20 cellular contexts compared by ENCODE assay signal in genomic region chr1:151049458-151049857, GRCh38. TPM values are rescaled to one million over a fixed set of nuclear protein-coding genes. Genes with fewer than 3 reads are reported as not detected.
DNase-seq lines count a peak whose midpoint lies in the region; ATAC-seq and TF ChIP-seq lines count a peak whose summit lies in the region.
"Had no signal": no experiment of that assay in that cellular context is flagged by ENCODE, and none has a peak within 500 bp of the region (broad histone marks: within the 10 kb centered on the region; RNA-seq: fewer than 3 reads in every experiment).

No MANE protein-coding gene starts in this region.

- no peak for TF ChIP-seq POLR2A in suprapubic skin (IDR thresholded peaks at IDR 0.05)

- peak overlapping the region; percentile 24 for H3K4me3 Mint-ChIP-seq in activated B cell treated with CpG ODN at 0.5 μM for 24 hours

- TF ChIP-seq EP300 in suprapubic skin (IDR thresholded peaks at IDR 0.05) = no peak

- WGBS in suprapubic skin = 83% methylated on average over 3 of the region's 5 CpGs

- CTCF ChIA-PET in activated B cell treated with CpG ODN at 0.5 μM for 24 hours (lab: Charles Lee) = interaction anchor here (1.2 to 1.3 kb wide), 2 partner anchors 9 to 26 kb away, joined by 3 to 5 read pairs; no protein-coding TSS in a partner anchor

- TF ChIP-seq CTCF in cardiac muscle cell (IDR thresholded peaks at IDR 0.05; ENCODE audit: low read depth, low read length) = no peak
- TF ChIP-seq CTCF in activated B cell treated with CpG ODN at 0.5 μM for 24 hours (IDR thresholded peaks at IDR 0.05) = no peak
- TF ChIP-seq CTCF in lower lobe of right lung (IDR thresholded peaks at IDR 0.05) = no peak
- no peak for TF ChIP-seq CTCF in suprapubic skin (IDR thresholded peaks at IDR 0.05)

- no peaks in the 10 kb centered on the region for H3K9me3 Mint-ChIP-seq in activated B cell treated with CpG ODN at 0.5 μM for 24 hours
- H3K9me3 Mint-ChIP-seq: stimulated activated naive B cell treated with anti-CD40 and anti-IgM and Interleukin-4, amounts not matched to agents 10 μg/mL and 1 μg/mL and 100 μg/mL, for 72 hours had no signal

- peaks cover 40% of the 10 kb centered on the region for H3K36me3 Mint-ChIP-seq in activated B cell treated with CpG ODN at 0.5 μM for 24 hours (ENCODE audit: low read depth)

- ATAC-seq in left ventricle myocardium superior (no peak), activated B cell treated with CpG ODN at 0.5 μM for 24 hours (ENCODE audit: low read depth) (no peak), lower lobe of right lung (no peak), GM19463 (IDR thresholded peaks at IDR 0.05; ENCODE audit: unreplicated experiment) (no peak), GM18909 (IDR thresholded peaks at IDR 0.05; ENCODE audit: poor library complexity, unreplicated experiment) (no peak)
- ATAC-seq: right cardiac atrium had no signal

- H3K27me3 ChIP-seq in cardiac muscle cell (no peaks in the 10 kb centered on the region), lower lobe of right lung (ENCODE audit: low read depth) (no peaks in the 10 kb centered on the region), suprapubic skin (no peaks in the 10 kb centered on the region)
- H3K27me3 ChIP-seq: ascending aorta had no signal

- H3K4me1 ChIP-seq in cardiac muscle cell (ENCODE audit: low read depth) (peaks cover 18% of the 10 kb centered on the region), lower lobe of right lung (peaks cover 21% of the 10 kb centered on the region), suprapubic skin (peaks cover 25% of the 10 kb centered on the region)
- H3K4me1 ChIP-seq: ascending aorta had no signal

- no peak for DNase-seq in cardiac muscle cell (ENCODE audit: low read depth in 1 of 2, low spot score in 1 of 2)
- no peak for DNase-seq in left ventricle myocardium superior
- no peak for DNase-seq in activated B cell treated with CpG ODN at 0.5 μM for 24 hours
- no peak for DNase-seq in lower lobe of right lung
- no peak for DNase-seq in suprapubic skin (ENCODE audit: low spot score in 2 of 2)
- DNase-seq in OCI-M2 (lab: John Stamatoyannopoulos, UW; ENCODE audit: unreplicated experiment) = no peak
- DNase-seq: activated CD8-positive, alpha-beta memory T cell treated with anti-CD3 and anti-CD28 coated beads, Interleukin-2, amount 50 U/mL, for 48 hours; DND-41; effector memory CD4-positive, alpha-beta T cell; KBM-7; kidney; NCI-H1417 treated with DMSO at 0.1 percent for 48 hours; NCI-H526; right cardiac atrium; stimulated activated CD4-positive, alpha-beta T cell treated with anti-CD3 and anti-CD28 coated beads, Interleukin-2, amount 100 ng/mL, for 48 hours; stimulated activated naive B cell treated with anti-CD40 and anti-IgM and Interleukin-4, amounts not matched to agents 10 μg/mL and 1 μg/mL and 100 μg/mL, for 72 hours had no signal

- POLR2A ChIA-PET in activated B cell treated with CpG ODN at 0.5 μM for 24 hours (lab: Charles Lee) = interaction anchor here (0.7 to 4.7 kb wide), 3 partner anchors 19 to 890 kb away, joined by 3 to 37 read pairs (median 3); partner anchors contain the start of gene GABPB2

- H3K36me3 ChIP-seq in cardiac muscle cell (peaks cover 15% of the 10 kb centered on the region), lower lobe of right lung (peaks cover 36% of the 10 kb centered on the region), suprapubic skin (peaks cover 32% of the 10 kb centered on the region)

- H3K4me3 ChIP-seq in cardiac muscle cell (no peak overlapping the region), lower lobe of right lung (no peak overlapping the region), suprapubic skin (no peak overlapping the region)

- no peaks in the 10 kb centered on the region for H3K9me3 ChIP-seq in cardiac muscle cell (ENCODE audit: low read depth)
- H3K9me3 ChIP-seq in lower lobe of right lung = no peaks in the 10 kb centered on the region
- no peaks in the 10 kb centered on the region for H3K9me3 ChIP-seq in suprapubic skin
- H3K9me3 ChIP-seq: ascending aorta had no signal

- intact Hi-C loops in left ventricle myocardium superior (cut with micrococcal nuclease) (no loop called here), activated B cell treated with CpG ODN at 0.5 μM for 24 hours (cut with micrococcal nuclease) (loop anchor here (2.0 to 5.0 kb wide), 2 partner anchors 41 to 172 kb away; partner anchors contain the start of genes ARNT and PRUNE1), lower lobe of right lung (cut with DNase I) (no loop called here)

- H3K27me3 Mint-ChIP-seq in activated B cell treated with CpG ODN at 0.5 μM for 24 hours = no peaks in the 10 kb centered on the region
- H3K27me3 Mint-ChIP-seq: stimulated activated naive B cell treated with anti-CD40 and anti-IgM and Interleukin-4, amounts not matched to agents 10 μg/mL and 1 μg/mL and 100 μg/mL, for 72 hours had no signal

- peaks cover 45% of the 10 kb centered on the region for H3K4me1 Mint-ChIP-seq in activated B cell treated with CpG ODN at 0.5 μM for 24 hours

- peak overlapping the region; percentile 44 for H3K27ac Mint-ChIP-seq in activated B cell treated with CpG ODN at 0.5 μM for 24 hours

- H3K27ac ChIP-seq in cardiac muscle cell (peak overlapping the region; percentile 42), lower lobe of right lung (peak overlapping the region; percentile 18), suprapubic skin (peak overlapping the region; percentile 28)

RNA-seq across cellular contexts. Expression of gene C1orf56, which starts 1.9 kb away (rescaled TPM):
- total RNA-seq in cardiac muscle cell (11.6 and 13.6 TPM in 2 replicates), left ventricle myocardium superior (7.3 TPM), activated B cell treated with CpG ODN at 0.5 μM for 24 hours (2.4 and 2.5 TPM in 2 replicates), lower lobe of right lung (4.8 TPM), suprapubic skin (1 to 10 TPM; 2.7 to 4.7 (median 3.9) TPM)
- 15.6 TPM in 2 replicates for polyA plus RNA-seq in cardiac muscle cell

RNA-seq across cellular contexts. Expression of gene CDC42SE1, which starts 10.0 kb away (rescaled TPM):
- 42.8 and 49.3 TPM in 2 replicates for total RNA-seq in cardiac muscle cell
- polyA plus RNA-seq in cardiac muscle cell = 24.0 and 25.4 TPM in 2 replicates
- 27.2 TPM for total RNA-seq in left ventricle myocardium superior
- 139 and 148 TPM in 2 replicates for total RNA-seq in activated B cell treated with CpG ODN at 0.5 μM for 24 hours
- total RNA-seq in lower lobe of right lung = 114 TPM
- 100 to 1,000 TPM; 109 to 122 (median 115) TPM for total RNA-seq in suprapubic skin

RNA-seq across cellular contexts. Expression of gene MLLT11, which starts 10.7 kb away (rescaled TPM):
- total RNA-seq in cardiac muscle cell (15.1 and 30.1 TPM in 2 replicates), left ventricle myocardium superior (1.8 TPM), activated B cell treated with CpG ODN at 0.5 μM for 24 hours (0.59 and 0.67 TPM in 2 replicates), lower lobe of right lung (0.56 TPM), suprapubic skin (1 to 10 TPM in 3 of 4 donors, under 1 TPM in 1; 0.24 to 1.5 (median 1.2) TPM)
- 54.5 and 91.6 TPM in 2 replicates for polyA plus RNA-seq in cardiac muscle cell

RNA-seq across cellular contexts. Expression of gene BNIPL, which starts 13.1 kb away (rescaled TPM):
- total RNA-seq in cardiac muscle cell (0.66 and 1.3 TPM in 2 replicates), left ventricle myocardium superior (0.32 TPM), activated B cell treated with CpG ODN at 0.5 μM for 24 hours (1.00 and 1.2 TPM in 2 replicates), lower lobe of right lung (8.2 TPM), suprapubic skin (100 to 1,000 TPM; 196 to 492 (median 251) TPM)
- 0.65 and 1.3 TPM in 2 replicates for polyA plus RNA-seq in cardiac muscle cell
- total RNA-seq: ascending aorta, glomerular endothelial cell had no signal

RNA-seq across cellular contexts. Expression of gene GABPB2, which starts 21.1 kb away (rescaled TPM):
- total RNA-seq in cardiac muscle cell (2.9 and 4.6 TPM in 2 replicates), left ventricle myocardium superior (9.8 TPM), activated B cell treated with CpG ODN at 0.5 μM for 24 hours (13.8 and 17.4 TPM in 2 replicates), lower lobe of right lung (14.1 TPM), suprapubic skin (10 to 100 TPM; 16.2 to 20.6 (median 18.1) TPM)
- 1.6 and 1.7 TPM in 2 replicates for polyA plus RNA-seq in cardiac muscle cell
